In genomic region chr14:69372146-69372545, GRCh38 we compare ENCODE assay signal across 28 cellular contexts. TPM values are rescaled to one million over a fixed set of nuclear protein-coding genes. Genes with fewer than 3 reads are reported as not detected.
DNase-seq lines count a peak whose midpoint lies in the region; ATAC-seq, FAIRE-seq and TF ChIP-seq lines count a peak whose summit lies in the region.
"Had no signal": no experiment of that assay in that cellular context is flagged by ENCODE, and none has a peak within 500 bp of the region (broad histone marks: within the 10 kb centered on the region; RNA-seq: fewer than 3 reads in every experiment).

No MANE protein-coding gene starts in this region.

- H3K9ac ChIP-seq in HepG2 (ENCODE audit: insufficient read depth, low read depth, low read length): no peak overlapping the region
- H3K9ac ChIP-seq: BLaER1 had no signal

- peaks cover 22% of the 10 kb centered on the region for H3K4me1 Mint-ChIP-seq in activated CD4-positive, alpha-beta memory T cell treated with anti-CD3 and anti-CD28 coated beads for 36 hours (ENCODE audit: low read depth)
- peaks cover 3% of the 10 kb centered on the region for H3K4me1 Mint-ChIP-seq in activated CD4-positive, alpha-beta memory T cell treated with anti-CD3 and anti-CD28 coated beads, Interleukin-2, amount 10 ng/mL, durations not matched to agents 7 days and 5 days
- peaks cover 12% of the 10 kb centered on the region for H3K4me1 Mint-ChIP-seq in activated T-helper 1 cell treated with anti-CD3 and anti-CD28 coated beads, Interleukin-12 subunit alpha, Interleukin-12 subunit beta, Interleukin-2, Interleukin-4 antibody, amounts not matched to agents 30 ng/mL and 10 ng/mL and 1 ng/mL, durations not matched to agents 14 hours and 24 hours and 36 hours (ENCODE audit: low read depth)
- H3K4me1 Mint-ChIP-seq in nephron progenitor cell: no peaks in the 10 kb centered on the region
- H3K4me1 Mint-ChIP-seq: CD8-positive, alpha-beta memory T cell had no signal

- H3K4me3 Mint-ChIP-seq in activated CD4-positive, alpha-beta memory T cell treated with anti-CD3 and anti-CD28 coated beads for 36 hours: no peak overlapping the region
- H3K4me3 Mint-ChIP-seq in activated CD4-positive, alpha-beta memory T cell treated with anti-CD3 and anti-CD28 coated beads, Interleukin-2, amount 10 ng/mL, durations not matched to agents 7 days and 5 days: no peak overlapping the region
- H3K4me3 Mint-ChIP-seq in activated T-helper 1 cell treated with anti-CD3 and anti-CD28 coated beads, Interleukin-12 subunit alpha, Interleukin-12 subunit beta, Interleukin-2, Interleukin-4 antibody, amounts not matched to agents 30 ng/mL and 10 ng/mL and 1 ng/mL, durations not matched to agents 14 hours and 24 hours and 36 hours: no peak overlapping the region
- no peak overlapping the region for H3K4me3 Mint-ChIP-seq in nephron progenitor cell
- H3K4me3 Mint-ChIP-seq: CD14-positive monocyte; CD4-positive, alpha-beta memory T cell; CD4-positive, CD25-positive, alpha-beta regulatory T cell; CD8-positive, alpha-beta memory T cell had no signal

- H3K27ac ChIP-seq in HepG2 (ENCODE audit: extremely low read length, insufficient read depth, low read length) (no peak overlapping the region), right lobe of liver (no peak overlapping the region)
- H3K27ac ChIP-seq: BLaER1 had no signal

- TF ChIP-seq EP300 in HepG2 (IDR thresholded peaks at IDR 0.05; ENCODE audit: low read depth in 2 of 2, low read length in 2 of 2) (no peak), HepG2 (CRISPR knock-in tag; IDR thresholded peaks at IDR 0.05; ENCODE audit: borderline replicate concordance) (no peak)

- H3K4me3 ChIP-seq in HepG2 (replicated peaks in 1 of 3; ENCODE audit: insufficient read depth in 1 of 3, low read depth in 2 of 3, low read length in 3 of 3): no peak overlapping the region
- no peak overlapping the region for H3K4me3 ChIP-seq in right lobe of liver
- H3K4me3 ChIP-seq: BLaER1, GM12878 had no signal

- 0 out of 2 replicates have a peak, but pooled peaks cover 9% of the 10 kb centered on the region for H3K4me1 ChIP-seq in HepG2 (ENCODE audit: insufficient read depth, low read length)
- H3K4me1 ChIP-seq in right lobe of liver: no peaks in the 10 kb centered on the region
- H3K4me1 ChIP-seq: BE2C, BLaER1 had no signal

- H3K27me3 Mint-ChIP-seq in activated CD4-positive, alpha-beta memory T cell treated with anti-CD3 and anti-CD28 coated beads for 36 hours: no peaks in the 10 kb centered on the region
- no peaks in the 10 kb centered on the region for H3K27me3 Mint-ChIP-seq in activated CD4-positive, alpha-beta memory T cell treated with anti-CD3 and anti-CD28 coated beads, Interleukin-2, amount 10 ng/mL, durations not matched to agents 7 days and 5 days
- H3K27me3 Mint-ChIP-seq in activated T-helper 1 cell treated with anti-CD3 and anti-CD28 coated beads, Interleukin-12 subunit alpha, Interleukin-12 subunit beta, Interleukin-2, Interleukin-4 antibody, amounts not matched to agents 30 ng/mL and 10 ng/mL and 1 ng/mL, durations not matched to agents 14 hours and 24 hours and 36 hours (ENCODE audit: insufficient read depth): no peaks in the 10 kb centered on the region
- H3K27me3 Mint-ChIP-seq in nephron progenitor cell (ENCODE audit: low read depth, poor library complexity): peaks cover 3% of the 10 kb centered on the region
- H3K27me3 Mint-ChIP-seq: CD4-positive, alpha-beta memory T cell; CD4-positive, CD25-positive, alpha-beta regulatory T cell; CD8-positive, alpha-beta memory T cell had no signal

- intact Hi-C loops in activated CD4-positive, alpha-beta memory T cell treated with anti-CD3 and anti-CD28 coated beads for 36 hours (cut with micrococcal nuclease): loop anchor here (2.0 kb wide), 1 partner anchor 13 kb away; no protein-coding TSS in a partner anchor
- intact Hi-C loops in HepG2 (cut with micrococcal nuclease; ENCODE audit: unreplicated experiment) (no loop called here), right lobe of liver (cut with DNase I) (no loop called here)
- intact Hi-C loops in activated T-helper 1 cell treated with anti-CD3 and anti-CD28 coated beads, Interleukin-12 subunit alpha, Interleukin-12 subunit beta, Interleukin-2, Interleukin-4 antibody, amounts not matched to agents 30 ng/mL and 10 ng/mL and 1 ng/mL, durations not matched to agents 14 hours and 24 hours and 36 hours (cut with micrococcal nuclease): no loop called here

- FAIRE-seq in HepG2 (lab: Jason Lieb, UNC): no peak
- FAIRE-seq: A204.1, GM12878, GM12892, GM18507 had no signal

- H3K79me2 ChIP-seq in HepG2 (ENCODE audit: insufficient read depth, low read length): no peaks in the 10 kb centered on the region

- peaks cover 32% of the 10 kb centered on the region for H3K36me3 Mint-ChIP-seq in activated CD4-positive, alpha-beta memory T cell treated with anti-CD3 and anti-CD28 coated beads for 36 hours
- H3K36me3 Mint-ChIP-seq in activated CD4-positive, alpha-beta memory T cell treated with anti-CD3 and anti-CD28 coated beads, Interleukin-2, amount 10 ng/mL, durations not matched to agents 7 days and 5 days (ENCODE audit: low read depth): peaks cover 27% of the 10 kb centered on the region
- H3K36me3 Mint-ChIP-seq in activated T-helper 1 cell treated with anti-CD3 and anti-CD28 coated beads, Interleukin-12 subunit alpha, Interleukin-12 subunit beta, Interleukin-2, Interleukin-4 antibody, amounts not matched to agents 30 ng/mL and 10 ng/mL and 1 ng/mL, durations not matched to agents 14 hours and 24 hours and 36 hours (ENCODE audit: low read depth): peaks cover 27% of the 10 kb centered on the region
- peaks cover 52% of the 10 kb centered on the region for H3K36me3 Mint-ChIP-seq in nephron progenitor cell (ENCODE audit: low read depth)

- TF ChIP-seq CTCF in HepG2 (CRISPR knock-in tag; IDR thresholded peaks at IDR 0.05) (no peak), right lobe of liver (IDR thresholded peaks at IDR 0.05) (no peak), nephron progenitor cell (IDR thresholded peaks at IDR 0.05) (no peak)

- H3K9me3 ChIP-seq in HepG2 (ENCODE audit: low read length) (no peaks in the 10 kb centered on the region), right lobe of liver (no peaks in the 10 kb centered on the region)
- H3K9me3 ChIP-seq: BE2C had no signal

- no peaks in the 10 kb centered on the region for H4K20me1 ChIP-seq in HepG2 (ENCODE audit: insufficient read depth, low read length)

- H3K27me3 ChIP-seq in HepG2 (ENCODE audit: control insufficient read depth in 1 of 2, insufficient read depth in 2 of 2, low read length in 2 of 2): no peaks in the 10 kb centered on the region
- H3K27me3 ChIP-seq in right lobe of liver: no peaks in the 10 kb centered on the region
- H3K27me3 ChIP-seq: BE2C, BLaER1 had no signal

- POLR2A ChIA-PET in activated CD4-positive, alpha-beta memory T cell treated with anti-CD3 and anti-CD28 coated beads for 36 hours (lab: Charles Lee): no interaction called here
- POLR2A ChIA-PET in activated CD4-positive, alpha-beta memory T cell treated with anti-CD3 and anti-CD28 coated beads, Interleukin-2, amount 10 ng/mL, durations not matched to agents 7 days and 5 days (lab: Charles Lee): no interaction called here
- POLR2A ChIA-PET in HepG2 (lab: Yijun Ruan, JAX): no interaction called here

- ATAC-seq in HepG2 (peak; percentile 80), right lobe of liver (no peak), GM19467 (IDR thresholded peaks at IDR 0.05; ENCODE audit: unreplicated experiment) (no peak)
- ATAC-seq: GM12878 had no signal

- DNase-seq in activated CD4-positive, alpha-beta memory T cell treated with anti-CD3 and anti-CD28 coated beads for 36 hours: no peak
- no peak for DNase-seq in activated CD4-positive, alpha-beta memory T cell treated with anti-CD3 and anti-CD28 coated beads, Interleukin-2, amount 10 ng/mL, durations not matched to agents 7 days and 5 days
- DNase-seq in HepG2 (ENCODE audit: low spot score) (peak; percentile 76), right lobe of liver (no peak), nephron progenitor cell (no peak), SIG-M5 (lab: John Stamatoyannopoulos, UW) (no peak)
- no peak for DNase-seq in activated T-helper 1 cell treated with anti-CD3 and anti-CD28 coated beads, Interleukin-12 subunit alpha, Interleukin-12 subunit beta, Interleukin-2, Interleukin-4 antibody, amounts not matched to agents 30 ng/mL and 10 ng/mL and 1 ng/mL, durations not matched to agents 14 hours and 24 hours and 36 hours (ENCODE audit: low spot score)
- DNase-seq: 8988T; ACHN; BE2C; C1 segment of cervical spinal cord; CD4-positive, alpha-beta memory T cell; CD4-positive, CD25-positive, alpha-beta regulatory T cell; CD8-positive, alpha-beta memory T cell; COR-L47; DMS 273 treated with DMSO at 0.1 percent for 48 hours; DMS153; DMS79; DND-41; EL; GDM1 had no signal

- TF ChIP-seq POLR2A in HepG2 (IDR thresholded peaks at IDR 0.05; ENCODE audit: insufficient read depth in 1 of 2, low read depth in 2 of 2, low read length in 2 of 2) (no peak), right lobe of liver (IDR thresholded peaks at IDR 0.05) (no peak)

- WGBS in HepG2 (ENCODE audit: low lambda C conversion rate): 40% methylated on average over 1 of the region's 3 CpGs
- no CpG with 5 or more reads among the region's 3 CpGs for WGBS in right lobe of liver (ENCODE audit: insufficient coverage, low coverage, low lambda C conversion rate, missing lambda C conversion rate)

- in situ Hi-C loops in HepG2 (cut with HindIII; ENCODE audit: extremely low pct_ligation_motif_present, low pct_unique_long_range_greater_than_20kb): no loop called here

- CTCF ChIA-PET in activated CD4-positive, alpha-beta memory T cell treated with anti-CD3 and anti-CD28 coated beads for 36 hours (lab: Charles Lee): no interaction called here
- CTCF ChIA-PET in activated CD4-positive, alpha-beta memory T cell treated with anti-CD3 and anti-CD28 coated beads, Interleukin-2, amount 10 ng/mL, durations not matched to agents 7 days and 5 days (lab: Charles Lee): no interaction called here
- CTCF ChIA-PET in HepG2 (lab: Yijun Ruan, JAX; ENCODE audit: low intra/inter-chr PET ratio, low total read pairs): no interaction called here

- H2AFZ ChIP-seq in HepG2 (ENCODE audit: low read length): no peak overlapping the region

- no TSS peak for BruUV-seq in HepG2 (replicated peaks; lab: Mats Ljungman, UMichigan)

- no peak for TF ChIP-seq RAD21 in HepG2 (CRISPR knock-in tag; IDR thresholded peaks at IDR 0.05)

- peaks cover 2% of the 10 kb centered on the region for H3K9me3 Mint-ChIP-seq in activated CD4-positive, alpha-beta memory T cell treated with anti-CD3 and anti-CD28 coated beads for 36 hours
- no peaks in the 10 kb centered on the region for H3K9me3 Mint-ChIP-seq in activated CD4-positive, alpha-beta memory T cell treated with anti-CD3 and anti-CD28 coated beads, Interleukin-2, amount 10 ng/mL, durations not matched to agents 7 days and 5 days
- H3K9me3 Mint-ChIP-seq in activated T-helper 1 cell treated with anti-CD3 and anti-CD28 coated beads, Interleukin-12 subunit alpha, Interleukin-12 subunit beta, Interleukin-2, Interleukin-4 antibody, amounts not matched to agents 30 ng/mL and 10 ng/mL and 1 ng/mL, durations not matched to agents 14 hours and 24 hours and 36 hours: no peaks in the 10 kb centered on the region
- peaks cover 11% of the 10 kb centered on the region for H3K9me3 Mint-ChIP-seq in nephron progenitor cell

- peaks cover 2 to 13% of the 10 kb centered on the region in 2 experiments; a peak in 3 of 5 replicates for H3K36me3 ChIP-seq in HepG2 (replicated peaks in 1 of 2; ENCODE audit: control insufficient read depth in 1 of 2, insufficient read depth in 2 of 2, low read length in 2 of 2)
- H3K36me3 ChIP-seq in right lobe of liver: peaks cover 0 to 7% (median 0%) of the 10 kb centered on the region in 4 donors

- peak overlapping the region; percentile 31 for H3K27ac Mint-ChIP-seq in activated CD4-positive, alpha-beta memory T cell treated with anti-CD3 and anti-CD28 coated beads for 36 hours
- no peak overlapping the region for H3K27ac Mint-ChIP-seq in activated CD4-positive, alpha-beta memory T cell treated with anti-CD3 and anti-CD28 coated beads, Interleukin-2, amount 10 ng/mL, durations not matched to agents 7 days and 5 days
- H3K27ac Mint-ChIP-seq in activated T-helper 1 cell treated with anti-CD3 and anti-CD28 coated beads, Interleukin-12 subunit alpha, Interleukin-12 subunit beta, Interleukin-2, Interleukin-4 antibody, amounts not matched to agents 30 ng/mL and 10 ng/mL and 1 ng/mL, durations not matched to agents 14 hours and 24 hours and 36 hours: peak overlapping the region; percentile 14
- H3K27ac Mint-ChIP-seq in nephron progenitor cell: peak overlapping the region; percentile 30
- H3K27ac Mint-ChIP-seq: CD14-positive monocyte; CD4-positive, CD25-positive, alpha-beta regulatory T cell had no signal

- H3K4me2 ChIP-seq in HepG2 (ENCODE audit: low read depth, low read length): no peak overlapping the region
- H3K4me2 ChIP-seq: BLaER1 had no signal

RNA-seq across cellular contexts. Expression of gene ERH, which starts 26.0 kb away (rescaled TPM):
- 100 to 1,000 TPM; 327 to 330 TPM for total RNA-seq in activated CD4-positive, alpha-beta memory T cell treated with anti-CD3 and anti-CD28 coated beads for 36 hours
- 100 to 1,000 TPM; 281 to 295 TPM for total RNA-seq in activated CD4-positive, alpha-beta memory T cell treated with anti-CD3 and anti-CD28 coated beads, Interleukin-2, amount 10 ng/mL, durations not matched to agents 7 days and 5 days
- total RNA-seq in HepG2 (2016; rRNA removed; fragmentation: Illumina TruSeq; extraction: Trizol) (341 and 491 TPM in 2 replicates), right lobe of liver (10 to 100 TPM; 46.0 to 71.7 (median 68.5) TPM)
- 125 and 129 TPM in 2 replicates for total RNA-seq in HepG2 (2016; cell fraction: cytosol; rRNA removed; fragmentation: Illumina TruSeq; extraction: Trizol; ENCODE audit: low read depth)
- 358 and 522 TPM in 2 replicates for total RNA-seq in HepG2 (2016; cell fraction: insoluble cytoplasmic fraction; rRNA removed; fragmentation: Illumina TruSeq; extraction: Trizol)
- 183 and 193 TPM in 2 replicates for total RNA-seq in HepG2 (2016; cell fraction: membrane; rRNA removed; fragmentation: Illumina TruSeq; extraction: Trizol)
- total RNA-seq in HepG2 (2016; cell fraction: nucleus; rRNA removed; fragmentation: Illumina TruSeq; extraction: Trizol): 143 and 174 TPM in 2 replicates
- polyA plus RNA-seq in HepG2 (2011; rRNA removed): 75.8 and 105 TPM in 2 replicates
- 90.2 and 93.3 TPM in 2 replicates for polyA plus RNA-seq in HepG2 (2011; cell fraction: cytosol; rRNA removed)
- 21.4 and 29.5 TPM in 2 replicates for polyA plus RNA-seq in HepG2 (2011; cell fraction: nucleus; rRNA removed)
- polyA plus RNA-seq in HepG2 (2012): 129 and 223 TPM in 2 replicates
- 100 and 107 TPM in 2 replicates for polyA plus RNA-seq in HepG2 (2016; cell fraction: cytosol; fragmentation: Illumina TruSeq; extraction: Trizol; ENCODE audit: low read depth)
- 571 and 661 TPM in 2 replicates for polyA plus RNA-seq in HepG2 (2016; cell fraction: insoluble cytoplasmic fraction; fragmentation: Illumina TruSeq; extraction: Trizol; ENCODE audit: low read depth)
- polyA plus RNA-seq in HepG2 (2016; cell fraction: membrane; fragmentation: Illumina TruSeq; extraction: Trizol; ENCODE audit: low read depth): 175 and 180 TPM in 2 replicates
- polyA plus RNA-seq in HepG2 (2016; cell fraction: nucleus; fragmentation: Illumina TruSeq; extraction: Trizol; ENCODE audit: insufficient read depth, low read depth): 224 and 228 TPM in 2 replicates
- polyA minus RNA-seq in HepG2 (2011; rRNA and poly(A)+ RNA removed; ENCODE audit: low replicate concordance): 48.2 and 87.3 TPM in 2 replicates
- 116 and 129 TPM in 2 replicates for polyA minus RNA-seq in HepG2 (2011; cell fraction: cytosol; rRNA and poly(A)+ RNA removed)
- 100 and 107 TPM in 2 replicates for polyA minus RNA-seq in HepG2 (2011; cell fraction: nucleus; rRNA and poly(A)+ RNA removed)
- total RNA-seq in activated T-helper 1 cell treated with anti-CD3 and anti-CD28 coated beads, Interleukin-12 subunit alpha, Interleukin-12 subunit beta, Interleukin-2, Interleukin-4 antibody, amounts not matched to agents 30 ng/mL and 10 ng/mL and 1 ng/mL, durations not matched to agents 14 hours and 24 hours and 36 hours: 400 and 421 TPM in 2 replicates

RNA-seq across cellular contexts. Expression of gene SLC39A9, which starts 26.3 kb away (rescaled TPM):
- 10 to 100 TPM; 39.3 to 40.3 TPM for total RNA-seq in activated CD4-positive, alpha-beta memory T cell treated with anti-CD3 and anti-CD28 coated beads for 36 hours
- 10 to 100 TPM; 46.1 to 47.2 TPM for total RNA-seq in activated CD4-positive, alpha-beta memory T cell treated with anti-CD3 and anti-CD28 coated beads, Interleukin-2, amount 10 ng/mL, durations not matched to agents 7 days and 5 days
- total RNA-seq in HepG2 (2016; rRNA removed; fragmentation: Illumina TruSeq; extraction: Trizol) (63.8 and 69.5 TPM in 2 replicates), right lobe of liver (10 to 100 TPM; 44.7 to 78.2 (median 58.2) TPM)
- total RNA-seq in HepG2 (2016; cell fraction: cytosol; rRNA removed; fragmentation: Illumina TruSeq; extraction: Trizol; ENCODE audit: low read depth): 9.2 and 9.9 TPM in 2 replicates
- total RNA-seq in HepG2 (2016; cell fraction: insoluble cytoplasmic fraction; rRNA removed; fragmentation: Illumina TruSeq; extraction: Trizol): 65.8 and 71.2 TPM in 2 replicates
- total RNA-seq in HepG2 (2016; cell fraction: membrane; rRNA removed; fragmentation: Illumina TruSeq; extraction: Trizol): 32.7 and 37.8 TPM in 2 replicates
- total RNA-seq in HepG2 (2016; cell fraction: nucleus; rRNA removed; fragmentation: Illumina TruSeq; extraction: Trizol): 64.0 and 64.2 TPM in 2 replicates
- polyA plus RNA-seq in HepG2 (2011; rRNA removed): 45.5 and 46.6 TPM in 2 replicates
- 33.9 and 43.3 TPM in 2 replicates for polyA plus RNA-seq in HepG2 (2011; cell fraction: cytosol; rRNA removed)
- polyA plus RNA-seq in HepG2 (2011; cell fraction: nucleus; rRNA removed): 27.1 and 28.1 TPM in 2 replicates
- polyA plus RNA-seq in HepG2 (2012): 21.9 and 26.1 TPM in 2 replicates
- polyA plus RNA-seq in HepG2 (2016; cell fraction: cytosol; fragmentation: Illumina TruSeq; extraction: Trizol; ENCODE audit: low read depth): 3.7 and 4.1 TPM in 2 replicates
- polyA plus RNA-seq in HepG2 (2016; cell fraction: insoluble cytoplasmic fraction; fragmentation: Illumina TruSeq; extraction: Trizol; ENCODE audit: low read depth): 30.0 and 36.3 TPM in 2 replicates
- 14.3 and 15.0 TPM in 2 replicates for polyA plus RNA-seq in HepG2 (2016; cell fraction: membrane; fragmentation: Illumina TruSeq; extraction: Trizol; ENCODE audit: low read depth)
- 43.0 and 43.2 TPM in 2 replicates for polyA plus RNA-seq in HepG2 (2016; cell fraction: nucleus; fragmentation: Illumina TruSeq; extraction: Trizol; ENCODE audit: insufficient read depth, low read depth)
- 194 and 305 TPM in 2 replicates for polyA minus RNA-seq in HepG2 (2011; rRNA and poly(A)+ RNA removed; ENCODE audit: low replicate concordance)
- 55.4 and 68.9 TPM in 2 replicates for polyA minus RNA-seq in HepG2 (2011; cell fraction: cytosol; rRNA and poly(A)+ RNA removed)
- 48.5 and 59.8 TPM in 2 replicates for polyA minus RNA-seq in HepG2 (2011; cell fraction: nucleus; rRNA and poly(A)+ RNA removed)
- total RNA-seq in activated T-helper 1 cell treated with anti-CD3 and anti-CD28 coated beads, Interleukin-12 subunit alpha, Interleukin-12 subunit beta, Interleukin-2, Interleukin-4 antibody, amounts not matched to agents 30 ng/mL and 10 ng/mL and 1 ng/mL, durations not matched to agents 14 hours and 24 hours and 36 hours: 51.6 and 53.7 TPM in 2 replicates
